Comparison of ENCODE assay signal across 19 cellular contexts in genomic region chr4:123235431-123235830, GRCh38.
DNase-seq lines count a peak whose midpoint lies in the region; ATAC-seq and TF ChIP-seq lines count a peak whose summit lies in the region.
"Had no signal": no experiment of that assay in that cellular context is flagged by ENCODE, and none has a peak within 500 bp of the region (broad histone marks: within the 10 kb centered on the region; RNA-seq: fewer than 3 reads in every experiment).

No MANE protein-coding gene starts in this region.

- BruUV-seq in A673 (replicated peaks; lab: Mats Ljungman, UMichigan): no TSS peak

- H3K4me3 ChIP-seq in choroid plexus epithelial cell (ENCODE audit: low read depth, low read length) (no peak overlapping the region), osteoblast (ENCODE audit: insufficient read depth, low read length) (no peak overlapping the region), A673 (ENCODE audit: low read depth, low read length, poor library complexity, severe bottlenecking) (no peak overlapping the region)

- H3K79me2 ChIP-seq in osteoblast (ENCODE audit: insufficient read depth, low read length): no peaks in the 10 kb centered on the region

- ATAC-seq in GM18498 (IDR thresholded peaks at IDR 0.05; ENCODE audit: unreplicated experiment): no peak
- ATAC-seq in GM21529 (IDR thresholded peaks at IDR 0.05; ENCODE audit: unreplicated experiment): no peak
- ATAC-seq: HCT116, Panc1 had no signal

- peak overlapping the region; percentile 32 for H3K4me2 ChIP-seq in osteoblast (ENCODE audit: insufficient read depth, low read length)

- H3K27ac ChIP-seq in osteoblast (ENCODE audit: low read depth, low read length): peak overlapping the region; percentile 37
- no peak overlapping the region for H3K27ac ChIP-seq in A673 (ENCODE audit: low read depth, low read length, poor library complexity, severe bottlenecking)

- H2AFZ ChIP-seq in osteoblast (ENCODE audit: low read length): no peak overlapping the region

- no peak for TF ChIP-seq CTCF in choroid plexus epithelial cell (conservative IDR thresholded peaks at IDR 0.05; ENCODE audit: low read depth, low read length)
- no peak for TF ChIP-seq CTCF in osteoblast (IDR thresholded peaks at IDR 0.05; ENCODE audit: extremely low read depth, low read depth, low read length)
- TF ChIP-seq CTCF in A673 (conservative IDR thresholded peaks at IDR 0.05; ENCODE audit: low read depth, low read length): no peak

- intact Hi-C loops in A673 (cut with micrococcal nuclease; ENCODE audit: unreplicated experiment): no loop called here

- POLR2A ChIA-PET in A673 (lab: Charles Lee; ENCODE audit: low non-redundant PET): no interaction called here

- no peaks in the 10 kb centered on the region for H4K20me1 ChIP-seq in osteoblast (ENCODE audit: insufficient read depth, low read length)

- H3K9me3 ChIP-seq in osteoblast (ENCODE audit: low read depth, low read length) (no peaks in the 10 kb centered on the region), A673 (ENCODE audit: low read depth, low read length, poor library complexity, severe bottlenecking) (no peaks in the 10 kb centered on the region)
- H3K9me3 ChIP-seq: BE2C had no signal

- CTCF ChIA-PET in A673 (lab: Charles Lee): no interaction called here

- DNase-seq in AG08396 (ENCODE audit: low spot score) (peak; percentile 32), LHCN-M2 (ENCODE audit: low read depth) (peak; percentile 37), choroid plexus epithelial cell (ENCODE audit: low read depth) (peak; percentile 54), osteoblast (ENCODE audit: insufficient read length, low spot score, missing footprints) (peak; percentile 25), SK-N-DZ (ENCODE audit: low spot score) (no peak), A673 (ENCODE audit: low spot score) (no peak)
- DNase-seq: activated CD4-positive, alpha-beta T cell treated with anti-CD3 and anti-CD28 coated beads for 48 hours; activated effector memory CD4-positive, alpha-beta T cell treated with anti-CD3 and anti-CD28 coated beads, Interleukin-2, amount 50 U/mL, for 16 hours; anterior cingulate cortex; BE2C; islet precursor cell; Kasumi-1; NCI-H1417 treated with DMSO at 0.1 percent for 48 hours; NCI-H2171 treated with DMSO at 0.1 percent for 48 hours; retina had no signal

- no peaks in the 10 kb centered on the region for H3K36me3 ChIP-seq in osteoblast (ENCODE audit: insufficient read depth, low read length)
- no peaks in the 10 kb centered on the region for H3K36me3 ChIP-seq in A673 (ENCODE audit: insufficient read depth, low read length, poor library complexity, severe bottlenecking)
- H3K36me3 ChIP-seq: BE2C had no signal

- H3K4me1 ChIP-seq in osteoblast (ENCODE audit: insufficient read depth, low read length) (peaks cover 20% of the 10 kb centered on the region), A673 (ENCODE audit: insufficient read depth, low read length, poor library complexity, severe bottlenecking) (peaks cover 23% of the 10 kb centered on the region)
- H3K4me1 ChIP-seq: BE2C had no signal

- H3K27me3 ChIP-seq in osteoblast (ENCODE audit: insufficient read depth, low read length) (no peaks in the 10 kb centered on the region), A673 (replicated peaks; ENCODE audit: insufficient read depth, low read depth, low read length, poor library complexity) (no peaks in the 10 kb centered on the region)
- H3K27me3 ChIP-seq: BE2C had no signal

Comparison
In these comparisons a context has a peak if more than half of its experiments do, and no peak if none do; other contexts are left out.
1. DNase-seq: peak in AG08396 (single experiment), LHCN-M2 (single experiment), choroid plexus epithelial cell (single experiment) and osteoblast (single experiment); none in SK-N-DZ (single experiment) and A673 (single experiment).